ENCODE assay signal across 28 cellular contexts in genomic region chr16:9370071-9370491, GRCh38.
DNase-seq lines count a peak whose midpoint lies in the region; ATAC-seq and TF ChIP-seq lines count a peak whose summit lies in the region.
"Had no signal": no experiment of that assay in that cellular context is flagged by ENCODE, and none has a peak within 500 bp of the region (broad histone marks: within the 10 kb centered on the region; RNA-seq: fewer than 3 reads in every experiment).

No MANE protein-coding gene starts in this region.

- intact Hi-C loops in Right ventricle myocardium superior (cut with DNase I) (loop anchor here (2.0 kb wide), 1 partner anchor 77 kb away; no protein-coding TSS in a partner anchor), transverse colon (cut with DNase I; ENCODE audit: low total_unique reads) (no loop called here)

- H3K27ac ChIP-seq in transverse colon = no peak overlapping the region
- H3K27ac ChIP-seq: BLaER1, neutrophil, sigmoid colon, upper lobe of left lung had no signal

- ATAC-seq in Right ventricle myocardium superior (ENCODE audit: poor library complexity) = peak; percentile 80
- ATAC-seq: activated T-cell treated with anti-CD3 and anti-CD28 coated beads, Interleukin-2, amount 50 U/mL, for 72 hours; PC-3; T-helper 17 cell had no signal

- DNase-seq in NCI-H524 (lab: John Stamatoyannopoulos, UW) = peak; percentile 94 to 98
- DNase-seq in Right ventricle myocardium superior = peak; percentile 66
- DNase-seq in left kidney (ENCODE audit: low read depth, low spot score) = peak; percentile 79
- DNase-seq in transverse colon = peak; percentile 64
- DNase-seq in NCI-H2029 (lab: John Stamatoyannopoulos, UW) = no peak
- DNase-seq in GM19238 (ENCODE audit: insufficient read length, low spot score) = no peak
- DNase-seq in NCI-H2081 (lab: John Stamatoyannopoulos, UW) = no peak
- DNase-seq: activated CD4-positive, alpha-beta T cell treated with anti-CD3 and anti-CD28 coated beads, Interleukin-2, amount 50 U/mL, for 48 hours; activated CD4-positive, CD25-positive, alpha-beta regulatory T cell treated with anti-CD3 and anti-CD28 coated beads, Interleukin-2, amount 50 U/mL, for 72 hours; activated naive CD4-positive, alpha-beta T cell treated with Interleukin-2 at 50 U/mL for 16 hours; activated T-cell treated with anti-CD3 and anti-CD28 coated beads, Interleukin-2, amount 50 U/mL, for 72 hours; dorsolateral prefrontal cortex; foreskin melanocyte; hippocampal formation; Kasumi-1; mesenchymal stem cell; NCI-H146; NCI-H510A treated with DMSO at 0.1 percent for 48 hours; NK-92 treated with Interleukin-12 subunit alpha and Interleukin-12 subunit beta, amount 100 ng/mL, for 24 hours; PC-3; sigmoid colon; SK-N-SH; stimulated activated CD4-positive, alpha-beta T cell treated with anti-CD3 and anti-CD28 coated beads, Interleukin-12 subunit alpha, Interleukin-12 subunit beta, amount 100 ng/mL, for 4 hours; stimulated activated CD4-positive, alpha-beta T cell treated with anti-CD3 and anti-CD28 coated beads, Interleukin-4, amount 100 ng/mL, for 1 hour; T-helper 17 cell; upper lobe of left lung had no signal

- no peaks in the 10 kb centered on the region for H3K9me3 ChIP-seq in transverse colon
- H3K9me3 ChIP-seq: BLaER1, neutrophil, sigmoid colon, SK-N-SH, upper lobe of left lung had no signal

- WGBS in transverse colon (ENCODE audit: low coverage in 1 of 2), 2 donors = 40 to 61% methylated on average over 1 to 9 of the region's 9 CpGs

- in situ Hi-C loops in transverse colon (cut with MboI; ENCODE audit: low pct_ligation_motif_present in 1 of 4, low pct_unique_long_range_greater_than_20kb in 1 of 4, low sequenced_read_pairs in 3 of 4) = no loop called here

- no peak for TF ChIP-seq POLR2A in transverse colon (IDR thresholded peaks at IDR 0.05)

- H3K4me3 ChIP-seq in transverse colon = no peak overlapping the region
- H3K4me3 ChIP-seq: BLaER1, dorsolateral prefrontal cortex, sigmoid colon, upper lobe of left lung had no signal

- no peaks in the 10 kb centered on the region for H3K27me3 ChIP-seq in transverse colon
- H3K27me3 ChIP-seq: BLaER1, dorsolateral prefrontal cortex, upper lobe of left lung had no signal

- H3K36me3 ChIP-seq in transverse colon = no peaks in the 10 kb centered on the region
- H3K36me3 ChIP-seq: BLaER1, neutrophil, sigmoid colon, upper lobe of left lung had no signal

- H3K4me1 ChIP-seq in transverse colon = peaks cover 0 to 9% (median 3%) of the 10 kb centered on the region in 4 donors
- H3K4me1 ChIP-seq: BLaER1, upper lobe of left lung had no signal

- no peak for TF ChIP-seq EP300 in transverse colon (IDR thresholded peaks at IDR 0.05; ENCODE audit: low read depth)

- TF ChIP-seq CTCF in transverse colon (IDR thresholded peaks at IDR 0.05) = no peak

Comparison
In these comparisons a context has a peak if more than half of its experiments do, and no peak if none do; other contexts are left out.
1. DNase-seq: peak in NCI-H524 (2 of 2), Right ventricle myocardium superior (single experiment), left kidney (single experiment) and transverse colon (single experiment); none in NCI-H2029 (single experiment), GM19238 (single experiment) and NCI-H2081 (0 of 2).